8 cellular contexts compared by ENCODE assay signal in genomic region chr10:110872145-110872983, GRCh38. TPM values are rescaled to one million over a fixed set of nuclear protein-coding genes. Genes with fewer than 3 reads are reported as not detected.
A peak's percentile ranks its signal among the peaks of the same experiment; 100 is the strongest.
DNase-seq lines count a peak whose midpoint lies in the region; ATAC-seq, FAIRE-seq and TF ChIP-seq lines count a peak whose summit lies in the region.

No MANE protein-coding gene starts in this region.

- no peaks in the 10 kb centered on the region for H3K27me3 Mint-ChIP-seq in activated naive CD8-positive, alpha-beta T cell
- H3K27me3 Mint-ChIP-seq in type B pancreatic cell = no peaks in the 10 kb centered on the region

- peak overlapping the region; percentile 90 for H3K4me3 Mint-ChIP-seq in activated naive CD8-positive, alpha-beta T cell
- peak overlapping the region; percentile 96 for H3K4me3 Mint-ChIP-seq in type B pancreatic cell

- H3K27me3 ChIP-seq in GM23248 (replicated peaks; ENCODE audit: insufficient read depth) (no peaks in the 10 kb centered on the region), pancreas (no peaks in the 10 kb centered on the region)

- FAIRE-seq in pancreas (lab: Jason Lieb, UNC) = no peak

- no peaks in the 10 kb centered on the region for H3K36me3 Mint-ChIP-seq in activated naive CD8-positive, alpha-beta T cell
- peaks cover 4% of the 10 kb centered on the region for H3K36me3 Mint-ChIP-seq in type B pancreatic cell

- in situ Hi-C loops in GM23248 (cut with MboI) = no loop called here

- WGBS in GM23248 (ENCODE audit: low coverage in 1 of 2, low lambda C conversion rate in 2 of 2, missing lambda C conversion rate in 2 of 2), 2 experiments = 0 to 4% methylated on average over 29 to 53 of the region's 70 CpGs
- WGBS in pancreas, 2 donors = 0 to 1% methylated on average over 54 to 70 of the region's 70 CpGs

- no peaks in the 10 kb centered on the region for H3K9me3 Mint-ChIP-seq in activated naive CD8-positive, alpha-beta T cell (ENCODE audit: low read depth)
- H3K9me3 Mint-ChIP-seq in type B pancreatic cell = no peaks in the 10 kb centered on the region

- DNase-seq in EH (ENCODE audit: low read depth) (peak; percentile 75), GM23248 (peak; percentile 89), LoVo (ENCODE audit: low spot score) (peak; percentile 44), SKM-1 (lab: John Stamatoyannopoulos, UW; ENCODE audit: unreplicated experiment) (peak; percentile 73), Right ventricle myocardium superior (peak; percentile 83), pancreas (peak; percentile 66 to 91 (median 80)), type B pancreatic cell (ENCODE audit: extremely low spot score, unreplicated experiment) (peak; percentile 88)

- H3K27ac ChIP-seq in GM23248 (peak overlapping the region; percentile 77), pancreas (peak overlapping the region; percentile 96 to 100 (median 98))

- no peaks in the 10 kb centered on the region for H3K9me2 ChIP-seq in GM23248 (ENCODE audit: insufficient read depth)

- intact Hi-C loops in Right ventricle myocardium superior (cut with DNase I) (no loop called here), pancreas (cut with DNase I) (no loop called here)

- TF ChIP-seq CTCF in pancreas (IDR thresholded peaks at IDR 0.05) (no peak), type B pancreatic cell (conservative IDR thresholded peaks at IDR 0.05) (peak; percentile 32)

- peak overlapping the region; percentile 97 for H3K27ac Mint-ChIP-seq in activated naive CD8-positive, alpha-beta T cell
- peak overlapping the region; percentile 98 for H3K27ac Mint-ChIP-seq in type B pancreatic cell

- H3K79me2 ChIP-seq in GM23248 (ENCODE audit: insufficient read depth) = peaks cover 46% of the 10 kb centered on the region

- peak overlapping the region; percentile 88 for H3K9ac ChIP-seq in GM23248

- no peaks in the 10 kb centered on the region for H4K20me1 ChIP-seq in GM23248 (ENCODE audit: insufficient read depth)

- H3K4me1 ChIP-seq in GM23248 (ENCODE audit: insufficient read depth) (peaks cover 30% of the 10 kb centered on the region), pancreas (peaks cover 11 to 29% (median 26%) of the 10 kb centered on the region in 3 donors)

- peak overlapping the region; percentile 84 for H2AFZ ChIP-seq in GM23248

- ATAC-seq in Right ventricle myocardium superior (ENCODE audit: poor library complexity) = peak; percentile 74
- ATAC-seq in pancreas = peak; percentile 43 to 64 (median 56)

- 0 out of 2 replicates have a peak, but pooled peaks cover 5% of the 10 kb centered on the region for H3K36me3 ChIP-seq in GM23248 (ENCODE audit: low read depth)
- H3K36me3 ChIP-seq in pancreas = peaks cover 0 to 14% (median 7%) of the 10 kb centered on the region in 3 donors

- peak overlapping the region; percentile 90 for H3K4me2 ChIP-seq in GM23248 (ENCODE audit: unreplicated experiment)

- H3K4me1 Mint-ChIP-seq in activated naive CD8-positive, alpha-beta T cell (ENCODE audit: low read depth) = peaks cover 72% of the 10 kb centered on the region
- peaks cover 35% of the 10 kb centered on the region for H3K4me1 Mint-ChIP-seq in type B pancreatic cell (ENCODE audit: unreplicated experiment)

- H3K9me3 ChIP-seq in GM23248 (ENCODE audit: low read depth) (no peaks in the 10 kb centered on the region), pancreas (no peaks in the 10 kb centered on the region)

- H3K4me3 ChIP-seq in GM23248 (peak overlapping the region; percentile 95), pancreas (peak overlapping the region; percentile 88 to 98 (median 96))

- peaks cover 14% of the 10 kb centered on the region for H3F3A ChIP-seq in GM23248 (ENCODE audit: insufficient read depth)

RNA-seq across cellular contexts. Expression of gene PDCD4, which starts 0.6 kb away (rescaled TPM):
- total RNA-seq in GM23248 (2014; rRNA removed; shearing (Covaris generic)) = 49.9 and 52.7 TPM in 2 replicates
- 166 and 175 TPM in 2 replicates for polyA plus RNA-seq in GM23248 (2016; fragmentation: Nextera tagmentation; extraction: Ambion mirVana)
- 90.0 TPM for total RNA-seq in Right ventricle myocardium superior
- 100 to 1,000 TPM; 323 to 679 (median 523) TPM for total RNA-seq in pancreas
- polyA plus RNA-seq in pancreas = 100 to 1,000 TPM; 283 to 352 TPM
- 122 and 145 TPM in 2 replicates for total RNA-seq in type B pancreatic cell (ENCODE audit: low replicate concordance)

RNA-seq across cellular contexts. Expression of gene BBIP1, which starts 46.6 kb away (rescaled TPM):
- 17.3 and 29.8 TPM in 2 replicates for total RNA-seq in GM23248 (2014; rRNA removed; shearing (Covaris generic))
- 43.7 and 44.4 TPM in 2 replicates for polyA plus RNA-seq in GM23248 (2016; fragmentation: Nextera tagmentation; extraction: Ambion mirVana)
- 16.0 TPM for total RNA-seq in Right ventricle myocardium superior
- total RNA-seq in pancreas = 10 to 100 TPM in 1 of 6 donors, 1 to 10 TPM in 5; 4.2 to 12.4 (median 6.8) TPM
- 10 to 100 TPM; 15.0 to 21.1 TPM for polyA plus RNA-seq in pancreas
- total RNA-seq in type B pancreatic cell (ENCODE audit: low replicate concordance) = 15.8 and 24.8 TPM in 2 replicates

RNA-seq across cellular contexts. Expression of gene SHOC2, which starts 47.0 kb away (rescaled TPM):
- total RNA-seq in GM23248 (2014; rRNA removed; shearing (Covaris generic)) = 64.6 and 65.3 TPM in 2 replicates
- polyA plus RNA-seq in GM23248 (2016; fragmentation: Nextera tagmentation; extraction: Ambion mirVana) = 67.7 and 68.0 TPM in 2 replicates
- 40.8 TPM for total RNA-seq in Right ventricle myocardium superior
- 10 to 100 TPM; 22.2 to 39.8 (median 26.4) TPM for total RNA-seq in pancreas
- 10 to 100 TPM in 1 of 2 donors, 1 to 10 TPM in 1; 8.4 to 14.3 TPM for polyA plus RNA-seq in pancreas
- total RNA-seq in type B pancreatic cell (ENCODE audit: low replicate concordance) = 38.7 and 44.3 TPM in 2 replicates

Comparison
In these comparisons a context has a peak if more than half of its experiments do, and no peak if none do; other contexts are left out.
1. Peak in every context shown above with its lines: DNase-seq, ATAC-seq, H3K4me3 ChIP-seq and H3K27ac ChIP-seq.